In the genomic region with DNA sequence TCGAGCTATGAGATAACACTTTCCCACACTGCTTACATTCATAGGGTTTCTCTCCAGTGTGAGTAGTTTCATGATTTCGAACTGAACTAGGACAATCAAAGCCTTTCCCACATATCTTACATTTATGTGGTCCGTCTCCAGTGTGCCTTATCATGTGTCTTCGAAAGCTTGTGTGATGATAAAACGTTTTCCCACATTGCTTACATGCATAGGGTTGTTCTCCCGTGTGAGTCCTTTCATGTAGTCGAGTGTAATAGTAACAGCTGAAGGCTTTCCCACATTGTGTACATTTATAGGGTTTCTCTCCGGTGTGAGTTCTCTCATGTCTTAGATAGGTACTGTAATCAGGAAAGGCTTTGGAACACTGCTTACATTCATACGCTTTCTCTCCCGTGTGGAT, we compare ENCODE assay signal across 18 cellular contexts.
"Had no signal": no experiment of that assay in that cellular context is flagged by ENCODE, and none has a peak within 500 bp of the region (broad histone marks: within the 10 kb centered on the region; RNA-seq: fewer than 3 reads in every experiment).

No MANE protein-coding gene starts in this region.

- DNase-seq: activated CD4-positive, alpha-beta T cell treated with anti-CD3 and anti-CD28 coated beads, Interleukin-2, amount 50 U/mL, for 1 hour; activated CD4-positive, CD25-positive, alpha-beta regulatory T cell treated with anti-CD3 and anti-CD28 coated beads, Interleukin-2, amount 50 U/mL, for 72 hours; activated CD8-positive, alpha-beta memory T cell treated with anti-CD3 and anti-CD28 coated beads, Interleukin-2, amount 50 U/mL, for 4 hours; activated effector memory CD4-positive, alpha-beta T cell treated with Interleukin-2 at 50 U/mL for 16 hours; activated naive CD4-positive, alpha-beta T cell treated with anti-CD3 and anti-CD28 coated beads, Interleukin-2, amount 50 U/mL, for 16 hours; activated T-cell treated with anti-CD3 and anti-CD28 coated beads, Interleukin-2, amount 50 U/mL, for 4 hours; adrenal gland; cerebellar nuclear complex; effector CD4-positive, alpha-beta T cell; left cardiac atrium; lower lobe of right lung; stimulated activated naive B cell treated with anti-CD40 and anti-IgM and Interleukin-4, amounts not matched to agents 10 μg/mL and 1 μg/mL and 100 μg/mL, for 72 hours; T-helper 9 cell; upper lobe of right lung had no signal

- H3K27me3 Mint-ChIP-seq: natural killer cell treated with Interleukin-12 subunit alpha and Interleukin-12 subunit beta and Interleukin-15 and Interleukin-18, amount 100 ng/mL, for 72 hours; stimulated activated naive B cell treated with anti-CD40 and anti-IgM and Interleukin-4, amounts not matched to agents 10 μg/mL and 1 μg/mL and 100 μg/mL, for 72 hours had no signal

- H3K9me3 ChIP-seq: upper lobe of right lung had no signal

- ATAC-seq: activated T-cell treated with anti-CD3 and anti-CD28 coated beads, Interleukin-2, amount 50 U/mL, for 4 hours; left cardiac atrium; lower lobe of right lung; natural killer cell treated with Interleukin-12 subunit alpha and Interleukin-12 subunit beta and Interleukin-15 and Interleukin-18, amount 100 ng/mL, for 72 hours; stimulated activated naive B cell treated with anti-CD40 and anti-IgM and Interleukin-4, amounts not matched to agents 10 μg/mL and 1 μg/mL and 100 μg/mL, for 72 hours; upper lobe of right lung had no signal

- H3K27me3 ChIP-seq: adrenal gland, esophagus muscularis mucosa, upper lobe of right lung had no signal

- H2AFZ ChIP-seq: parathyroid adenoma had no signal

- H3K9ac ChIP-seq: parathyroid adenoma had no signal

- H3K27ac Mint-ChIP-seq: natural killer cell treated with Interleukin-12 subunit alpha and Interleukin-12 subunit beta and Interleukin-15 and Interleukin-18, amount 100 ng/mL, for 72 hours; stimulated activated naive B cell treated with anti-CD40 and anti-IgM and Interleukin-4, amounts not matched to agents 10 μg/mL and 1 μg/mL and 100 μg/mL, for 72 hours had no signal

- H3K4me1 ChIP-seq: adrenal gland, lower lobe of right lung, parathyroid adenoma, upper lobe of right lung had no signal

- H3K27ac ChIP-seq: adrenal gland, lower lobe of right lung, parathyroid adenoma, upper lobe of right lung, VCaP had no signal

- H3K4me1 Mint-ChIP-seq: stimulated activated naive B cell treated with anti-CD40 and anti-IgM and Interleukin-4, amounts not matched to agents 10 μg/mL and 1 μg/mL and 100 μg/mL, for 72 hours had no signal

- H3K4me3 ChIP-seq: esophagus muscularis mucosa, lower lobe of right lung, upper lobe of right lung had no signal

- H3K4me3 Mint-ChIP-seq: activated T-cell treated with anti-CD3 and anti-CD28 coated beads, Interleukin-2, amount 50 U/mL, for 4 hours; natural killer cell treated with Interleukin-12 subunit alpha and Interleukin-12 subunit beta and Interleukin-15 and Interleukin-18, amount 100 ng/mL, for 72 hours; stimulated activated naive B cell treated with anti-CD40 and anti-IgM and Interleukin-4, amounts not matched to agents 10 μg/mL and 1 μg/mL and 100 μg/mL, for 72 hours had no signal
